Comparison of ENCODE assay signal across 23 cellular contexts in the genomic region with DNA sequence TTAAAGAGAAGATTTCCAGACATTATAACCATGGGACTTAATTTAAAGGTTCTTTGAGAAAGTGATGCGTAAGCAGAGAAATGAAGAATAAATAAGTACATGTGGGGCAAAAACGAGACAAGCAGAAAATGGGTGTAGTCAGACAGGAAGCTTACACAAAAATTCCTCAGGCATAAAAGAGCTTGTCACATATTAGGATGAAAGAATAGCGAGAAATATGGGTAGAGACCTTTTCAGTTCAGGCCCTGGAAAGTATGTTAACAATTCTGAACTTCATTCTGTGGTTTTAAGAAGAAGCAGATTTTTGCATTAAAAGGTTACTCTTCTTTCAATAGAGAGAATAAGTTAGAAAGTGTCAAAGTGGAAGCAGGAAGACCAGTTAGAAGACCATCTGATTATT.
"Had no signal": no experiment of that assay in that cellular context is flagged by ENCODE, and none has a peak within 500 bp of the region (broad histone marks: within the 10 kb centered on the region; RNA-seq: fewer than 3 reads in every experiment).

No MANE protein-coding gene starts in this region.

- ATAC-seq: activated CD8-positive, alpha-beta T cell treated with anti-CD3 and anti-CD28 coated beads, Interleukin-2, amount 10 ng/mL, durations not matched to agents 7 days and 5 days; activated naive CD8-positive, alpha-beta T cell treated with anti-CD3 and anti-CD28 coated beads, Interleukin-2, amount 50 U/mL, for 24 hours; natural killer cell had no signal

- H3K4me1 Mint-ChIP-seq: activated naive CD8-positive, alpha-beta T cell treated with anti-CD3 and anti-CD28 coated beads, Interleukin-2, amount 50 U/mL, for 24 hours; natural killer cell had no signal

- H3K9me3 Mint-ChIP-seq: activated T-helper 1 cell treated with anti-CD3 and anti-CD28 coated beads, Interleukin-12 subunit alpha, Interleukin-12 subunit beta, Interleukin-2, Interleukin-4 antibody, amounts not matched to agents 30 ng/mL and 10 ng/mL and 1 ng/mL, durations not matched to agents 14 hours and 24 hours and 36 hours had no signal

- H3K36me3 Mint-ChIP-seq: natural killer cell had no signal

- H3K4me3 ChIP-seq: colonic mucosa, pancreas, tibial artery had no signal

- H3K4me3 Mint-ChIP-seq: activated CD8-positive, alpha-beta T cell treated with anti-CD3 and anti-CD28 coated beads, Interleukin-2, amount 10 ng/mL, durations not matched to agents 7 days and 5 days; activated naive CD8-positive, alpha-beta T cell treated with anti-CD3 and anti-CD28 coated beads, Interleukin-2, amount 50 U/mL, for 24 hours; activated T-helper 1 cell treated with anti-CD3 and anti-CD28 coated beads, Interleukin-12 subunit alpha, Interleukin-12 subunit beta, Interleukin-2, Interleukin-4 antibody, amounts not matched to agents 30 ng/mL and 10 ng/mL and 1 ng/mL, durations not matched to agents 14 hours and 24 hours and 36 hours; natural killer cell; stimulated activated naive CD8-positive, alpha-beta T cell treated with anti-CD3 and anti-CD28 coated beads, Interleukin-15, Interleukin-2, amounts not matched to agents 100 ng/mL and 50 ng/mL, for 24 hours had no signal

- H3K27ac ChIP-seq: colonic mucosa, pancreas, tibial artery had no signal

- FAIRE-seq: frontal cortex, pancreas, urothelium cell line had no signal

- DNase-seq: activated CD4-positive, alpha-beta T cell treated with anti-CD3 and anti-CD28 coated beads for 1 hour; activated CD4-positive, alpha-beta T cell treated with anti-CD3 and anti-CD28 coated beads, Interleukin-2, amount 50 U/mL, for 1 hour; activated CD8-positive, alpha-beta T cell treated with anti-CD3 and anti-CD28 coated beads, Interleukin-2, amount 10 ng/mL, durations not matched to agents 7 days and 5 days; activated gamma-delta T cell; activated naive CD4-positive, alpha-beta T cell treated with anti-CD3 and anti-CD28 coated beads, Interleukin-2, amount 50 U/mL, for 16 hours; activated naive CD8-positive, alpha-beta T cell treated with anti-CD3 and anti-CD28 coated beads, Interleukin-2, amount 50 U/mL, for 24 hours; anterior cingulate cortex; central memory CD4-positive, alpha-beta T cell; glutamatergic neuron; hippocampal formation; midbrain; natural killer cell; stimulated activated CD4-positive, alpha-beta T cell treated with anti-CD3 and anti-CD28 coated beads, Interleukin-12 subunit alpha, Interleukin-12 subunit beta, amount 100 ng/mL, for 4 hours; stimulated activated CD4-positive, alpha-beta T cell treated with anti-CD3 and anti-CD28 coated beads, Interleukin-4, amount 100 ng/mL, for 4 hours; T-helper 1 cell; T-helper 9 cell had no signal

- H3K27me3 ChIP-seq: colonic mucosa, pancreas, tibial artery had no signal

- H3K9me3 ChIP-seq: colonic mucosa, pancreas, tibial artery had no signal

- H3K36me3 ChIP-seq: colonic mucosa, pancreas, tibial artery had no signal

- H3K27ac Mint-ChIP-seq: activated CD8-positive, alpha-beta T cell treated with anti-CD3 and anti-CD28 coated beads, Interleukin-2, amount 10 ng/mL, durations not matched to agents 7 days and 5 days; activated naive CD8-positive, alpha-beta T cell treated with anti-CD3 and anti-CD28 coated beads, Interleukin-2, amount 50 U/mL, for 24 hours; activated T-helper 1 cell treated with anti-CD3 and anti-CD28 coated beads, Interleukin-12 subunit alpha, Interleukin-12 subunit beta, Interleukin-2, Interleukin-4 antibody, amounts not matched to agents 30 ng/mL and 10 ng/mL and 1 ng/mL, durations not matched to agents 14 hours and 24 hours and 36 hours; natural killer cell; stimulated activated naive CD8-positive, alpha-beta T cell treated with anti-CD3 and anti-CD28 coated beads, Interleukin-15, Interleukin-2, amounts not matched to agents 100 ng/mL and 50 ng/mL, for 24 hours had no signal

- H3K4me1 ChIP-seq: colonic mucosa, pancreas, tibial artery had no signal

- H3K27me3 Mint-ChIP-seq: activated naive CD8-positive, alpha-beta T cell treated with anti-CD3 and anti-CD28 coated beads, Interleukin-2, amount 50 U/mL, for 24 hours; stimulated activated naive CD8-positive, alpha-beta T cell treated with anti-CD3 and anti-CD28 coated beads, Interleukin-15, Interleukin-2, amounts not matched to agents 100 ng/mL and 50 ng/mL, for 24 hours had no signal
